ENCODE assay signal across 25 cellular contexts in genomic region chr14:94697773-94698556, GRCh38.
DNase-seq lines count a peak whose midpoint lies in the region; ATAC-seq and TF ChIP-seq lines count a peak whose summit lies in the region.
"Had no signal": no experiment of that assay in that cellular context is flagged by ENCODE, and none has a peak within 500 bp of the region (broad histone marks: within the 10 kb centered on the region; RNA-seq: fewer than 3 reads in every experiment).

No MANE protein-coding gene starts in this region.

- H3K4me1 ChIP-seq in IMR-90 (ENCODE audit: control insufficient read depth, insufficient read depth, low read length) (no peaks in the 10 kb centered on the region), osteoblast (ENCODE audit: insufficient read depth, low read length) (no peaks in the 10 kb centered on the region), A673 (ENCODE audit: insufficient read depth, low read length, poor library complexity, severe bottlenecking) (peaks cover 38% of the 10 kb centered on the region)
- H3K4me1 ChIP-seq: A549, HAP-1, Peyer's patch had no signal

- no peak overlapping the region for H3K27ac ChIP-seq in IMR-90 (ENCODE audit: insufficient read depth, low read length)
- no peak overlapping the region for H3K27ac ChIP-seq in osteoblast (ENCODE audit: low read depth, low read length)
- H3K27ac ChIP-seq in A673 (ENCODE audit: low read depth, low read length, poor library complexity, severe bottlenecking) = no peak overlapping the region
- H3K27ac ChIP-seq: A549, Peyer's patch had no signal

- H3K23ac ChIP-seq in IMR-90 (ENCODE audit: low read depth, low read length) = no peak overlapping the region

- no peak overlapping the region for H2AK5ac ChIP-seq in IMR-90 (ENCODE audit: low read depth, low read length)

- 35% methylated on average over 9 of the region's 12 CpGs; no CpG with 5 or more reads in 1 of the 2 experiments for WGBS in IMR-90 (ENCODE audit: extremely low coverage in 2 of 2, insufficient read length in 1 of 2), 2 experiments

- no peak for TF ChIP-seq POLR2A in IMR-90 (IDR thresholded peaks at IDR 0.05; ENCODE audit: low read depth, low read length)

- H4K20me1 ChIP-seq in IMR-90 (ENCODE audit: insufficient read depth, low read length) = no peaks in the 10 kb centered on the region
- H4K20me1 ChIP-seq in osteoblast (ENCODE audit: insufficient read depth, low read length) = no peaks in the 10 kb centered on the region

- H3K9me3 ChIP-seq in IMR-90 (ENCODE audit: control insufficient read depth, insufficient read depth, low read length) = no peaks in the 10 kb centered on the region
- H3K9me3 ChIP-seq in osteoblast (ENCODE audit: low read depth, low read length) = no peaks in the 10 kb centered on the region
- H3K9me3 ChIP-seq in A673 (ENCODE audit: low read depth, low read length, poor library complexity, severe bottlenecking) = no peaks in the 10 kb centered on the region
- H3K9me3 ChIP-seq: A549, HAP-1, MG63, Peyer's patch, SK-N-SH had no signal

- H2BK15ac ChIP-seq in IMR-90 (ENCODE audit: low read depth, low read length) = no peak overlapping the region

- TF ChIP-seq RAD21 in IMR-90 (IDR thresholded peaks at IDR 0.05; ENCODE audit: low read length) = no peak

- H2BK5ac ChIP-seq in IMR-90 (ENCODE audit: low read depth, low read length, poor library complexity, severe bottlenecking) = no peak overlapping the region

- H3K9me3 Mint-ChIP-seq in activated CD4-positive, alpha-beta T cell treated with anti-CD3 and anti-CD28 coated beads for 36 hours (ENCODE audit: low read depth) = no peaks in the 10 kb centered on the region
- H3K9me3 Mint-ChIP-seq in stimulated activated naive CD8-positive, alpha-beta T cell treated with anti-CD3 and anti-CD28 coated beads, Interleukin-15, amount 100 ng/mL, for 72 hours = no peaks in the 10 kb centered on the region
- H3K9me3 Mint-ChIP-seq: CD4-positive, alpha-beta memory T cell had no signal

- POLR2A ChIA-PET in IMR-90 (lab: Charles Lee; ENCODE audit: unreplicated experiment) = no interaction called here
- POLR2A ChIA-PET in activated CD4-positive, alpha-beta T cell treated with anti-CD3 and anti-CD28 coated beads for 36 hours (lab: Charles Lee) = no interaction called here
- POLR2A ChIA-PET in A673 (lab: Charles Lee; ENCODE audit: low non-redundant PET) = no interaction called here

- H4K91ac ChIP-seq in IMR-90 (ENCODE audit: insufficient read depth, low read depth, low read length) = no peak overlapping the region

- H3K27me3 Mint-ChIP-seq in activated CD4-positive, alpha-beta T cell treated with anti-CD3 and anti-CD28 coated beads for 36 hours = peaks cover 5% of the 10 kb centered on the region
- H3K27me3 Mint-ChIP-seq in stimulated activated naive CD8-positive, alpha-beta T cell treated with anti-CD3 and anti-CD28 coated beads, Interleukin-15, amount 100 ng/mL, for 72 hours = peaks cover 36% of the 10 kb centered on the region

- DNase-seq in EH (ENCODE audit: low read depth) (peak; percentile 6), IMR-90 (peak; percentile 5), glomerular visceral epithelial cell (ENCODE audit: extremely low spot score) (peak; percentile 7), osteoblast (ENCODE audit: insufficient read length, low spot score, missing footprints) (peak; percentile 53), A673 (ENCODE audit: low spot score) (no peak)
- no peak for DNase-seq in activated CD4-positive, alpha-beta T cell treated with anti-CD3 and anti-CD28 coated beads for 36 hours
- DNase-seq in stimulated activated naive CD8-positive, alpha-beta T cell treated with anti-CD3 and anti-CD28 coated beads, Interleukin-15, amount 100 ng/mL, for 72 hours = no peak
- DNase-seq: C1 segment of cervical spinal cord; CD4-positive, alpha-beta memory T cell; COR-L47; DMS53; GOT3; MG63; NCI-H1105 treated with DMSO at 0.1 percent for 48 hours; NCI-H146; NCI-H1930; NCI-H526 treated with DMSO at 0.1 percent for 48 hours; OCI-M1; Peyer's patch; SIG-M5; SK-N-SH; T-helper 17 cell had no signal

- H3K56ac ChIP-seq in IMR-90 (ENCODE audit: extremely low read depth, insufficient read depth, low read length) = no peak overlapping the region

- H3K9me1 ChIP-seq in IMR-90 (ENCODE audit: insufficient read depth, low read length) = no peaks in the 10 kb centered on the region

- H3K4me3 ChIP-seq in IMR-90 (ENCODE audit: insufficient read depth, low read depth, low read length) (no peak overlapping the region), osteoblast (ENCODE audit: insufficient read depth, low read length) (no peak overlapping the region), A673 (ENCODE audit: low read depth, low read length, poor library complexity, severe bottlenecking) (no peak overlapping the region)
- H3K4me3 ChIP-seq: A549, HAP-1, K562, MG63, Peyer's patch had no signal

- CTCF ChIA-PET in IMR-90 (lab: Yijun Ruan, JAX) (interaction anchor here (1.0 kb wide), 1 partner anchor 8 kb away, joined by 3 read pairs; no protein-coding TSS in a partner anchor), A673 (lab: Charles Lee) (no interaction called here)
- CTCF ChIA-PET in activated CD4-positive, alpha-beta T cell treated with anti-CD3 and anti-CD28 coated beads for 36 hours (lab: Charles Lee) = interaction anchor here (0.5 to 1.0 kb wide), 2 partner anchors 9 to 155 kb away, joined by 3 to 4 read pairs; no protein-coding TSS in a partner anchor

- H3K79me2 ChIP-seq in osteoblast (ENCODE audit: insufficient read depth, low read length) = no peaks in the 10 kb centered on the region

- in situ Hi-C loops in IMR-90 (cut with MboI; ENCODE audit: low sequenced_read_pairs) = loop anchor here (25.0 kb wide), 1 partner anchor 1289 kb away; no protein-coding TSS in a partner anchor

- H3K36me3 Mint-ChIP-seq in activated CD4-positive, alpha-beta T cell treated with anti-CD3 and anti-CD28 coated beads for 36 hours (ENCODE audit: low read depth) = no peaks in the 10 kb centered on the region
- H3K36me3 Mint-ChIP-seq: CD4-positive, alpha-beta memory T cell had no signal

- no peak overlapping the region for H3K18ac ChIP-seq in IMR-90 (ENCODE audit: low read depth, low read length)

- TF ChIP-seq CTCF in IMR-90 (conservative IDR thresholded peaks at IDR 0.05; ENCODE audit: low read depth, low read length) (no peak), osteoblast (IDR thresholded peaks at IDR 0.05; ENCODE audit: extremely low read depth, low read depth, low read length) (no peak), A673 (conservative IDR thresholded peaks at IDR 0.05; ENCODE audit: low read depth, low read length) (no peak)

- H2BK120ac ChIP-seq in IMR-90 (ENCODE audit: low read depth, low read length) = no peak overlapping the region

- intact Hi-C loops in IMR-90 (cut with micrococcal nuclease) = no loop called here
- intact Hi-C loops in activated CD4-positive, alpha-beta T cell treated with anti-CD3 and anti-CD28 coated beads for 36 hours (cut with DNase I, micrococcal nuclease) = loop anchor here in 1 of 2 experiments (10.0 kb wide), 1 partner anchor 497 kb away; no protein-coding TSS in a partner anchor
- intact Hi-C loops in A673 (cut with micrococcal nuclease; ENCODE audit: unreplicated experiment) = loop anchor here (10.0 kb wide), 1 partner anchor 187 kb away; no protein-coding TSS in a partner anchor

- no peak overlapping the region for H3K4ac ChIP-seq in IMR-90 (ENCODE audit: low read depth, low read length)

- H4K8ac ChIP-seq in IMR-90 (ENCODE audit: low read depth in 2 of 2, low read length in 2 of 2) = no peak overlapping the region

- dilution Hi-C loops in IMR-90 (cut with HindIII; ENCODE audit: low sequenced_read_pairs, unreplicated experiment) = no loop called here

- peak overlapping the region; percentile 65 for H2AK9ac ChIP-seq in IMR-90 (replicated peaks; ENCODE audit: low read depth, low read length, poor library complexity)

- H3K9ac ChIP-seq in IMR-90 (ENCODE audit: low read depth, low read length) = no peak overlapping the region
- H3K9ac ChIP-seq: SK-N-SH had no signal

- no peaks in the 10 kb centered on the region for H3K36me3 ChIP-seq in IMR-90 (ENCODE audit: control insufficient read depth, insufficient read depth, low read length)
- no peaks in the 10 kb centered on the region for H3K36me3 ChIP-seq in osteoblast (ENCODE audit: insufficient read depth, low read length)
- no peaks in the 10 kb centered on the region for H3K36me3 ChIP-seq in A673 (ENCODE audit: insufficient read depth, low read length, poor library complexity, severe bottlenecking)
- H3K36me3 ChIP-seq: HAP-1, MG63, Peyer's patch had no signal

- H3K4me3 Mint-ChIP-seq in activated CD4-positive, alpha-beta T cell treated with anti-CD3 and anti-CD28 coated beads for 36 hours = no peak overlapping the region
- no peak overlapping the region for H3K4me3 Mint-ChIP-seq in stimulated activated naive CD8-positive, alpha-beta T cell treated with anti-CD3 and anti-CD28 coated beads, Interleukin-15, amount 100 ng/mL, for 72 hours
- H3K4me3 Mint-ChIP-seq: CD4-positive, alpha-beta memory T cell; T-helper 17 cell had no signal

- H3K79me1 ChIP-seq in IMR-90 (ENCODE audit: low read depth in 1 of 2, low read length in 2 of 2) = no peaks in the 10 kb centered on the region

- no peaks in the 10 kb centered on the region for H3K4me1 Mint-ChIP-seq in activated CD4-positive, alpha-beta T cell treated with anti-CD3 and anti-CD28 coated beads for 36 hours
- no peaks in the 10 kb centered on the region for H3K4me1 Mint-ChIP-seq in stimulated activated naive CD8-positive, alpha-beta T cell treated with anti-CD3 and anti-CD28 coated beads, Interleukin-15, amount 100 ng/mL, for 72 hours
- H3K4me1 Mint-ChIP-seq: CD4-positive, alpha-beta memory T cell had no signal

- no TSS peak for BruUV-seq in IMR-90 (replicated peaks; lab: Mats Ljungman, UMichigan)
- BruUV-seq in A673 (replicated peaks; lab: Mats Ljungman, UMichigan) = no TSS peak

- ATAC-seq in IMR-90 (ENCODE audit: low read depth) = no peak
- ATAC-seq in activated CD4-positive, alpha-beta T cell treated with anti-CD3 and anti-CD28 coated beads for 36 hours = no peak
- ATAC-seq in stimulated activated naive CD8-positive, alpha-beta T cell treated with anti-CD3 and anti-CD28 coated beads, Interleukin-15, amount 100 ng/mL, for 72 hours = no peak
- ATAC-seq: A549, K562, T-helper 17 cell had no signal

- H2BK20ac ChIP-seq in IMR-90 (ENCODE audit: low read depth, low read length) = no peak overlapping the region

- H3K27ac Mint-ChIP-seq in activated CD4-positive, alpha-beta T cell treated with anti-CD3 and anti-CD28 coated beads for 36 hours = no peak overlapping the region
- H3K27ac Mint-ChIP-seq in stimulated activated naive CD8-positive, alpha-beta T cell treated with anti-CD3 and anti-CD28 coated beads, Interleukin-15, amount 100 ng/mL, for 72 hours = peak overlapping the region in 1 of 2 donors; percentile 61
- H3K27ac Mint-ChIP-seq: CD4-positive, alpha-beta memory T cell; T-helper 17 cell had no signal

- no peak overlapping the region for H2AFZ ChIP-seq in IMR-90 (replicated peaks; ENCODE audit: low read length, poor library complexity)
- H2AFZ ChIP-seq in osteoblast (ENCODE audit: low read length) = no peak overlapping the region

- H3K14ac ChIP-seq in IMR-90 (replicated peaks; ENCODE audit: low read depth, low read length) = no peak overlapping the region

- no peak overlapping the region for H3K4me2 ChIP-seq in IMR-90 (ENCODE audit: low read depth, low read length)
- no peak overlapping the region for H3K4me2 ChIP-seq in osteoblast (ENCODE audit: insufficient read depth, low read length)
- H3K4me2 ChIP-seq: A549, SK-N-SH had no signal

- H3K27me3 ChIP-seq in IMR-90 (ENCODE audit: control insufficient read depth, insufficient read depth, low read length) = peaks cover 2% of the 10 kb centered on the region; the same call in 1 of the 2 replicates
- no peaks in the 10 kb centered on the region for H3K27me3 ChIP-seq in osteoblast (ENCODE audit: insufficient read depth, low read length)
- no peaks in the 10 kb centered on the region for H3K27me3 ChIP-seq in A673 (replicated peaks; ENCODE audit: insufficient read depth, low read depth, low read length, poor library complexity)
- H3K27me3 ChIP-seq: MG63, Peyer's patch had no signal

- no peak overlapping the region for H4K5ac ChIP-seq in IMR-90 (ENCODE audit: low read depth, low read length)

Comparison
In these comparisons a context has a peak if more than half of its experiments do, and no peak if none do; other contexts are left out.
1. DNase-seq: peak in EH (single experiment), IMR-90 (single experiment), glomerular visceral epithelial cell (single experiment) and osteoblast (single experiment); none in activated CD4-positive, alpha-beta T cell treated with anti-CD3 and anti-CD28 coated beads for 36 hours (single experiment), stimulated activated naive CD8-positive, alpha-beta T cell treated with anti-CD3 and anti-CD28 coated beads, Interleukin-15, amount 100 ng/mL, for 72 hours (0 of 2) and A673 (single experiment).